Comparison of ENCODE assay signal across 8 cellular contexts in the genomic region with DNA sequence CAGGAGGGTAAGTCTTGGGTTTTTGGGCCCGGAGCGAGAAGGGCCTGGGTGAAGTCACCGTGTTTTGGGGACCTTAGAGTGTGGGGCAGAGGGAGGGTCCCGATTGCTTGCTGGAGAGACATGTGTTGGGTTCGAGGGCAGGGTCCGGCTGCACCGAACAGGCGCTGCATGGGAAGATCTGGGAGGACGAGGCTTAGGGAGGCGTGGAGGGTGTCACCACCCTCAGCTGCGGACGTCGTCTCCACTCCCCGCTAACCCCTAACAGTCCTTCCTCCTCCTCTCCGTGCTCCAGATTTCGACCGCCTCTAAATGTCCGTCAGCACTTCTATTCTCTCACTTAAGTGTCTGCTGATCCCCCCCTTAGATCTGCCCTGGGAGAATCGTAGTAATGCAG. TPM values are rescaled to one million over a fixed set of nuclear protein-coding genes. Genes with fewer than 3 reads are reported as not detected.
DNase-seq lines count a peak whose midpoint lies in the region; FAIRE-seq and TF ChIP-seq lines count a peak whose summit lies in the region.
"Not testable (repeated sequence)": the region's sequence is repeated elsewhere in the genome, so short reads cannot be mapped to it uniquely, and the experiment has no call there.

No MANE protein-coding gene starts in this region.

- H3K4me3 ChIP-seq in BLaER1 = peak overlapping the region; percentile 92
- peak overlapping the region; percentile 84 for H3K4me3 ChIP-seq in HUES64 (ENCODE audit: low read length)
- H3K4me3 ChIP-seq in adrenal gland = peak overlapping the region in 3 of 4 donors; percentile 49 to 79 (median 75)
- H3K4me3 ChIP-seq in kidney (ENCODE audit: low read length in 2 of 2) = peak overlapping the region; percentile 70 to 72
- peak overlapping the region; percentile 72 to 93 for H3K4me3 ChIP-seq in neuronal stem cell (ENCODE audit: low read length in 2 of 2)
- peak overlapping the region; percentile 60 to 77 for H3K4me3 ChIP-seq in stomach smooth muscle (ENCODE audit: low read length in 2 of 2)

- H2BK12ac ChIP-seq in neuronal stem cell (ENCODE audit: low read length) = not testable (repeated sequence)

- H3K4me1 ChIP-seq in BLaER1; HUES64 (ENCODE audit: insufficient read depth, low read length); adrenal gland (replicated peaks in 1 of 2); kidney (ENCODE audit: control insufficient read depth in 1 of 2, insufficient read depth in 1 of 2, low read depth in 1 of 2, low read length in 2 of 2); neuronal stem cell (ENCODE audit: control insufficient read depth in 2 of 2, insufficient read depth in 1 of 2, low read depth in 1 of 2, low read length in 2 of 2); stomach smooth muscle (ENCODE audit: control insufficient read depth, insufficient read depth, low read length): not testable (repeated sequence)

- not testable (repeated sequence) for H2BK5ac ChIP-seq in neuronal stem cell (ENCODE audit: low read length)

- not testable (repeated sequence) for H4K20me1 ChIP-seq in BLaER1

- H3K14ac ChIP-seq in neuronal stem cell (ENCODE audit: low read length) = not testable (repeated sequence)

- H2AK5ac ChIP-seq in neuronal stem cell (ENCODE audit: low read depth, low read length) = not testable (repeated sequence)

- H3K36me3 ChIP-seq in BLaER1; HUES64 (ENCODE audit: insufficient read depth, low read length); adrenal gland (replicated peaks in 1 of 2); kidney (ENCODE audit: control insufficient read depth in 1 of 2, insufficient read depth in 2 of 2, low read length in 2 of 2); neuronal stem cell (replicated peaks in 1 of 2; ENCODE audit: control insufficient read depth in 2 of 2, insufficient read depth in 2 of 2, low read length in 2 of 2); stomach smooth muscle (ENCODE audit: control insufficient read depth in 2 of 2, insufficient read depth in 2 of 2, low read length in 2 of 2): not testable (repeated sequence)

- H3K27ac Mint-ChIP-seq in T-helper 1 cell treated with Interleukin-12 subunit alpha and Interleukin-12 subunit beta and Interleukin-4 antibody, amounts not matched to agents 30 μg/mL and 1 μg/mL, for 36 hours = peak overlapping the region; percentile 65

- H3K9ac ChIP-seq in BLaER1 (peak overlapping the region; percentile 95), HUES64 (ENCODE audit: low read depth, low read length) (peak overlapping the region; percentile 83), kidney (ENCODE audit: low read length in 2 of 2) (peak overlapping the region; percentile 55 to 65), neuronal stem cell (ENCODE audit: low read depth, low read length, poor library complexity) (peak overlapping the region; percentile 77), stomach smooth muscle (ENCODE audit: low read length in 2 of 2) (peak overlapping the region; percentile 74 to 80)

- not testable (repeated sequence) for H3K79me1 ChIP-seq in neuronal stem cell (ENCODE audit: low read depth, low read length)

- WGBS in HUES64 = 1% methylated on average over 18 of the region's 19 CpGs
- 0 to 1% (median 1%) methylated on average over 12 to 19 of the region's 19 CpGs for WGBS in adrenal gland, 4 donors
- WGBS in neuronal stem cell (ENCODE audit: extremely low coverage in 2 of 2, insufficient read length in 2 of 2, insufficient replicate concordance in 1 of 2), 2 donors = no CpG with 5 or more reads among the region's 19 CpGs

- H3K9me3 Mint-ChIP-seq in T-helper 1 cell treated with Interleukin-12 subunit alpha and Interleukin-12 subunit beta and Interleukin-4 antibody, amounts not matched to agents 30 μg/mL and 1 μg/mL, for 36 hours = not testable (repeated sequence)

- not testable (repeated sequence) for H3K4ac ChIP-seq in neuronal stem cell (ENCODE audit: low read length)

- not testable (repeated sequence) for H2BK120ac ChIP-seq in neuronal stem cell (ENCODE audit: low read depth, low read length)

- not testable (repeated sequence) for TF ChIP-seq CTCF in adrenal gland (IDR thresholded peaks at IDR 0.05); kidney (IDR thresholded peaks at IDR 0.05; ENCODE audit: borderline replicate concordance, extremely low read depth, insufficient read depth)

- H3K27ac ChIP-seq in BLaER1 = peak overlapping the region; percentile 93
- H3K27ac ChIP-seq in HUES64 (ENCODE audit: low read depth, low read length); neuronal stem cell (replicated peaks; ENCODE audit: low read length): not testable (repeated sequence)
- H3K27ac ChIP-seq in adrenal gland = peak overlapping the region; percentile 90 to 98 (median 94)
- peak overlapping the region; percentile 80 to 82 for H3K27ac ChIP-seq in kidney (ENCODE audit: low read depth in 2 of 2, low read length in 2 of 2)
- H3K27ac ChIP-seq in stomach smooth muscle (ENCODE audit: low read length) = peak overlapping the region; percentile 67

- intact Hi-C loops in adrenal gland (cut with DNase I); kidney (cut with DNase I): not testable (repeated sequence)

- not testable (repeated sequence) for H3K23ac ChIP-seq in neuronal stem cell (ENCODE audit: low read depth, low read length, poor library complexity)

- peak overlapping the region; percentile 96 for H3K4me3 Mint-ChIP-seq in T-helper 1 cell treated with Interleukin-12 subunit alpha and Interleukin-12 subunit beta and Interleukin-4 antibody, amounts not matched to agents 30 μg/mL and 1 μg/mL, for 36 hours

- not testable (repeated sequence) for H3K9me3 ChIP-seq in BLaER1; HUES64 (ENCODE audit: insufficient read depth, low read depth, low read length); adrenal gland (replicated peaks in 1 of 3); kidney (ENCODE audit: control insufficient read depth in 1 of 2, low read length in 2 of 2); neuronal stem cell (replicated peaks in 1 of 2; ENCODE audit: control insufficient read depth in 2 of 2, insufficient read depth in 1 of 2, low read depth in 1 of 2, low read length in 2 of 2); stomach smooth muscle (ENCODE audit: control insufficient read depth in 2 of 2, low read length in 2 of 2)

- H3K27me3 ChIP-seq in BLaER1; HUES64 (ENCODE audit: insufficient read depth, low read length); adrenal gland; neuronal stem cell (ENCODE audit: control insufficient read depth in 3 of 3, insufficient read depth in 3 of 3, low read depth in 1 of 3, low read length in 3 of 3); stomach smooth muscle (ENCODE audit: control insufficient read depth in 1 of 2, insufficient read depth in 2 of 2, low read length in 2 of 2): not testable (repeated sequence)

- not testable (repeated sequence) for H2BK15ac ChIP-seq in neuronal stem cell (ENCODE audit: low read length)

- FAIRE-seq in kidney (lab: Jason Lieb, UNC) = not testable (repeated sequence)

- peaks cover 13% of the 10 kb centered on the region for H3K4me1 Mint-ChIP-seq in T-helper 1 cell treated with Interleukin-12 subunit alpha and Interleukin-12 subunit beta and Interleukin-4 antibody, amounts not matched to agents 30 μg/mL and 1 μg/mL, for 36 hours (ENCODE audit: low read depth)

- H3K36me3 Mint-ChIP-seq in T-helper 1 cell treated with Interleukin-12 subunit alpha and Interleukin-12 subunit beta and Interleukin-4 antibody, amounts not matched to agents 30 μg/mL and 1 μg/mL, for 36 hours (ENCODE audit: low read depth) = not testable (repeated sequence)

- TF ChIP-seq POLR2A in adrenal gland (IDR thresholded peaks at IDR 0.05); erythroblast (IDR thresholded peaks at IDR 0.05; ENCODE audit: low read length): not testable (repeated sequence)

- H3K4me2 ChIP-seq in BLaER1 = peak overlapping the region; percentile 73
- peak overlapping the region; percentile 62 for H3K4me2 ChIP-seq in neuronal stem cell (ENCODE audit: insufficient read depth, low read length, poor library complexity, severe bottlenecking)

- peak overlapping the region; percentile 71 for H3K18ac ChIP-seq in neuronal stem cell (ENCODE audit: low read length)

- H3K27me3 Mint-ChIP-seq in T-helper 1 cell treated with Interleukin-12 subunit alpha and Interleukin-12 subunit beta and Interleukin-4 antibody, amounts not matched to agents 30 μg/mL and 1 μg/mL, for 36 hours (ENCODE audit: low read depth) = not testable (repeated sequence)

- not testable (repeated sequence) for H4K91ac ChIP-seq in neuronal stem cell (ENCODE audit: low read depth, low read length, poor library complexity)

- peak in 4 of 7 donors; percentile 15 to 26 (median 16) for DNase-seq in adrenal gland
- DNase-seq in erythroblast (lab: John Stamatoyannopoulos, UW) = peak; percentile 47 to 54
- DNase-seq in kidney; neuronal stem cell (ENCODE audit: low spot score): not testable (repeated sequence)

- peak overlapping the region; percentile 91 for H2AFZ ChIP-seq in neuronal stem cell (ENCODE audit: low read length)

- not testable (repeated sequence) for H4K8ac ChIP-seq in neuronal stem cell (ENCODE audit: low read depth, low read length)

RNA-seq across cellular contexts. Expression of gene SPDYE16, which starts 6.8 kb away (rescaled TPM):
- not detected for polyA plus RNA-seq in HUES64 (2013, experiment 1 of 2)
- polyA plus RNA-seq in HUES64 (2013, experiment 2 of 2) = not detected
- total RNA-seq in adrenal gland = 1 to 10 TPM in 1 of 8 donors, under 1 TPM in 4, not detected in 3; 0.18 to 2.9 (median 0.57) TPM
- polyA plus RNA-seq in adrenal gland = under 1 TPM; 0.16 to 0.40 (median 0.22) TPM
- 0.31 TPM for total RNA-seq in kidney
- not detected for polyA plus RNA-seq in kidney (ENCODE audit: insufficient read depth, low read depth, low replicate concordance)
- 0.01 TPM for polyA plus RNA-seq in neuronal stem cell (2013, experiment 1 of 2)
- polyA plus RNA-seq in neuronal stem cell (2013, experiment 2 of 2) = 0.03 TPM

RNA-seq across cellular contexts. Expression of gene UPK3B, which starts 39.5 kb away (rescaled TPM):
- polyA plus RNA-seq in HUES64 (2013, experiment 1 of 2) = 1.3 TPM
- polyA plus RNA-seq in HUES64 (2013, experiment 2 of 2) = 0.82 TPM
- 1 to 10 TPM in 3 of 8 donors, under 1 TPM in 4, not detected in 1; 0.65 to 2.6 (median 0.97) TPM for total RNA-seq in adrenal gland
- under 1 TPM in 2 of 3 donors, not detected in 1; 0.56 to 0.84 TPM for polyA plus RNA-seq in adrenal gland
- 1.9 TPM for total RNA-seq in kidney
- polyA plus RNA-seq in kidney (ENCODE audit: insufficient read depth, low read depth, low replicate concordance) = 0.15 TPM
- polyA plus RNA-seq in neuronal stem cell (2013, experiment 1 of 2) = 0.26 TPM
- 0.17 TPM for polyA plus RNA-seq in neuronal stem cell (2013, experiment 2 of 2)
